ENCODE assay signal across 11 cellular contexts in genomic region chr1:27418786-27419185, GRCh38. TPM values are rescaled to one million over a fixed set of nuclear protein-coding genes. Genes with fewer than 3 reads are reported as not detected.
DNase-seq lines count a peak whose midpoint lies in the region; TF ChIP-seq lines count a peak whose summit lies in the region.
"Had no signal": no experiment of that assay in that cellular context is flagged by ENCODE, and none has a peak within 500 bp of the region (broad histone marks: within the 10 kb centered on the region; RNA-seq: fewer than 3 reads in every experiment).

No MANE protein-coding gene starts in this region.

- no peaks in the 10 kb centered on the region for H3K27me3 Mint-ChIP-seq in CD8-positive, alpha-beta memory T cell
- H3K27me3 Mint-ChIP-seq in nephron progenitor cell (ENCODE audit: low read depth, poor library complexity), result no peaks in the 10 kb centered on the region
- H3K27me3 Mint-ChIP-seq in activated naive CD4-positive, alpha-beta T cell treated with anti-CD3 and anti-CD28 coated beads, Interleukin-2, amount 10 ng/mL, durations not matched to agents 7 days and 5 days, result no peaks in the 10 kb centered on the region

- H3K4me3 Mint-ChIP-seq in CD8-positive, alpha-beta memory T cell, result peak overlapping the region in 2 of 7 donors; percentile 14 to 33
- H3K4me3 Mint-ChIP-seq in nephron progenitor cell, result peak overlapping the region; percentile 58
- H3K4me3 Mint-ChIP-seq in activated naive CD4-positive, alpha-beta T cell treated with anti-CD3 and anti-CD28 coated beads, Interleukin-2, amount 10 ng/mL, durations not matched to agents 7 days and 5 days, result no peak overlapping the region

- H3K4me1 Mint-ChIP-seq in CD8-positive, alpha-beta memory T cell, result peaks cover 40 to 63% (median 54%) of the 10 kb centered on the region in 3 donors
- H3K4me1 Mint-ChIP-seq in nephron progenitor cell, result peaks cover 65% of the 10 kb centered on the region
- peaks cover 35% of the 10 kb centered on the region for H3K4me1 Mint-ChIP-seq in activated naive CD4-positive, alpha-beta T cell treated with anti-CD3 and anti-CD28 coated beads, Interleukin-2, amount 10 ng/mL, durations not matched to agents 7 days and 5 days

- peaks cover 16 to 61% (median 22%) of the 10 kb centered on the region in 3 donors for H3K36me3 Mint-ChIP-seq in CD8-positive, alpha-beta memory T cell
- H3K36me3 Mint-ChIP-seq in nephron progenitor cell (ENCODE audit: low read depth), result peaks cover 36% of the 10 kb centered on the region
- peaks cover 55% of the 10 kb centered on the region for H3K36me3 Mint-ChIP-seq in activated naive CD4-positive, alpha-beta T cell treated with anti-CD3 and anti-CD28 coated beads, Interleukin-2, amount 10 ng/mL, durations not matched to agents 7 days and 5 days

- no peak for DNase-seq in CD8-positive, alpha-beta memory T cell
- no peak for DNase-seq in nephron progenitor cell
- no peak for DNase-seq in activated CD4-positive, alpha-beta T cell treated with anti-CD3 and anti-CD28 coated beads, Interleukin-2, amount 50 U/mL, for 1 hour
- DNase-seq in OCI-M1 (lab: John Stamatoyannopoulos, UW), result no peak
- no peak for DNase-seq in activated naive CD4-positive, alpha-beta T cell treated with anti-CD3 and anti-CD28 coated beads, Interleukin-2, amount 10 ng/mL, durations not matched to agents 7 days and 5 days
- no peak for DNase-seq in SIG-M5 (lab: John Stamatoyannopoulos, UW)
- DNase-seq: NCI-H524 had no signal

- H3K9me3 Mint-ChIP-seq in CD8-positive, alpha-beta memory T cell, result no peaks in the 10 kb centered on the region
- no peaks in the 10 kb centered on the region for H3K9me3 Mint-ChIP-seq in nephron progenitor cell
- no peaks in the 10 kb centered on the region for H3K9me3 Mint-ChIP-seq in activated naive CD4-positive, alpha-beta T cell treated with anti-CD3 and anti-CD28 coated beads, Interleukin-2, amount 10 ng/mL, durations not matched to agents 7 days and 5 days
- H3K9me3 Mint-ChIP-seq: activated naive CD4-positive, alpha-beta T cell treated with anti-CD3 and anti-CD28 coated beads, Interleukin-2, amount 50 U/mL, for 72 hours had no signal

- CTCF ChIA-PET in CD8-positive, alpha-beta memory T cell (lab: Charles Lee), result interaction anchor here (1.0 kb wide), 1 partner anchor 16 kb away, joined by 4 read pairs; no protein-coding TSS in a partner anchor
- CTCF ChIA-PET in activated naive CD4-positive, alpha-beta T cell treated with anti-CD3 and anti-CD28 coated beads, Interleukin-2, amount 10 ng/mL, durations not matched to agents 7 days and 5 days (lab: Charles Lee), result interaction anchor here (1.0 to 2.6 kb wide), 4 partner anchors 11 to 188 kb away, joined by 3 to 13 read pairs (median 3); no protein-coding TSS in a partner anchor

- H3K9ac ChIP-seq in HUES6 (ENCODE audit: low read length), result peak overlapping the region; percentile 51

- H3K27me3 ChIP-seq in CD8-positive, alpha-beta memory T cell (ENCODE audit: insufficient read depth, low read length, poor library complexity, severe bottlenecking), result no peaks in the 10 kb centered on the region
- no peaks in the 10 kb centered on the region for H3K27me3 ChIP-seq in HUES6 (ENCODE audit: control insufficient read depth, insufficient read depth, low read length)

- H3K4me1 ChIP-seq in CD8-positive, alpha-beta memory T cell (ENCODE audit: insufficient read depth, low read length), result peaks cover 41% of the 10 kb centered on the region
- peaks cover 16% of the 10 kb centered on the region for H3K4me1 ChIP-seq in HUES6 (ENCODE audit: control insufficient read depth, insufficient read depth, low read length)

- peaks cover 40% of the 10 kb centered on the region for H3K36me3 ChIP-seq in CD8-positive, alpha-beta memory T cell (ENCODE audit: insufficient read depth, low read length)
- H3K36me3 ChIP-seq in HUES6 (ENCODE audit: control insufficient read depth, insufficient read depth, low read length), result peaks cover 46% of the 10 kb centered on the region

- no peak for TF ChIP-seq CTCF in nephron progenitor cell (IDR thresholded peaks at IDR 0.05)

- no peaks in the 10 kb centered on the region for H3K9me3 ChIP-seq in CD8-positive, alpha-beta memory T cell (ENCODE audit: low read length)
- H3K9me3 ChIP-seq in HUES6 (ENCODE audit: control insufficient read depth, insufficient read depth, low read depth, low read length), result no peaks in the 10 kb centered on the region

- no peak overlapping the region for H3K4me3 ChIP-seq in CD8-positive, alpha-beta memory T cell (ENCODE audit: low read length)
- no peak overlapping the region for H3K4me3 ChIP-seq in HUES6 (ENCODE audit: low read depth, low read length)

- H3K27ac Mint-ChIP-seq in CD8-positive, alpha-beta memory T cell, result peak overlapping the region; percentile 53 to 94 (median 86)
- peak overlapping the region; percentile 97 for H3K27ac Mint-ChIP-seq in nephron progenitor cell
- no peak overlapping the region for H3K27ac Mint-ChIP-seq in activated naive CD4-positive, alpha-beta T cell treated with anti-CD3 and anti-CD28 coated beads, Interleukin-2, amount 10 ng/mL, durations not matched to agents 7 days and 5 days

- POLR2A ChIA-PET in CD8-positive, alpha-beta memory T cell (lab: Charles Lee), result no interaction called here

- no peak overlapping the region for H3K27ac ChIP-seq in CD8-positive, alpha-beta memory T cell (ENCODE audit: low read depth, low read length)
- peak overlapping the region; percentile 71; the same call in 1 of the 2 replicates for H3K27ac ChIP-seq in HUES6 (ENCODE audit: low read depth, low read length)
- H3K27ac ChIP-seq in cingulate gyrus (ENCODE audit: low read depth, low read length), result peak overlapping the region; percentile 91

RNA-seq across cellular contexts. Expression of gene GPR3, which starts 26.4 kb away (rescaled TPM):
- 1 to 10 TPM; 3.3 to 3.9 TPM for total RNA-seq in CD8-positive, alpha-beta memory T cell
- polyA plus RNA-seq in CD8-positive, alpha-beta memory T cell, result not detected

RNA-seq across cellular contexts. Expression of gene CD164L2, which starts 35.7 kb away (rescaled TPM):
- not detected for total RNA-seq in CD8-positive, alpha-beta memory T cell
- not detected for polyA plus RNA-seq in CD8-positive, alpha-beta memory T cell
- total RNA-seq: activated naive CD4-positive, alpha-beta T cell treated with anti-CD3 and anti-CD28 coated beads, Interleukin-2, amount 50 U/mL, for 72 hours; liver had no signal
- polyA plus RNA-seq: liver had no signal

RNA-seq across cellular contexts. Expression of gene FCN3, which starts 44.2 kb away (rescaled TPM):
- not detected for total RNA-seq in CD8-positive, alpha-beta memory T cell
- polyA plus RNA-seq in CD8-positive, alpha-beta memory T cell, result not detected
- total RNA-seq: activated naive CD4-positive, alpha-beta T cell treated with anti-CD3 and anti-CD28 coated beads, Interleukin-2, amount 50 U/mL, for 72 hours had no signal

RNA-seq across cellular contexts. Expression of gene MAP3K6, which starts 52.0 kb away (rescaled TPM):
- total RNA-seq in CD8-positive, alpha-beta memory T cell, result 1 to 10 TPM; 6.9 to 7.1 TPM
- polyA plus RNA-seq in CD8-positive, alpha-beta memory T cell, result 6.0 TPM
